In the genomic region with DNA sequence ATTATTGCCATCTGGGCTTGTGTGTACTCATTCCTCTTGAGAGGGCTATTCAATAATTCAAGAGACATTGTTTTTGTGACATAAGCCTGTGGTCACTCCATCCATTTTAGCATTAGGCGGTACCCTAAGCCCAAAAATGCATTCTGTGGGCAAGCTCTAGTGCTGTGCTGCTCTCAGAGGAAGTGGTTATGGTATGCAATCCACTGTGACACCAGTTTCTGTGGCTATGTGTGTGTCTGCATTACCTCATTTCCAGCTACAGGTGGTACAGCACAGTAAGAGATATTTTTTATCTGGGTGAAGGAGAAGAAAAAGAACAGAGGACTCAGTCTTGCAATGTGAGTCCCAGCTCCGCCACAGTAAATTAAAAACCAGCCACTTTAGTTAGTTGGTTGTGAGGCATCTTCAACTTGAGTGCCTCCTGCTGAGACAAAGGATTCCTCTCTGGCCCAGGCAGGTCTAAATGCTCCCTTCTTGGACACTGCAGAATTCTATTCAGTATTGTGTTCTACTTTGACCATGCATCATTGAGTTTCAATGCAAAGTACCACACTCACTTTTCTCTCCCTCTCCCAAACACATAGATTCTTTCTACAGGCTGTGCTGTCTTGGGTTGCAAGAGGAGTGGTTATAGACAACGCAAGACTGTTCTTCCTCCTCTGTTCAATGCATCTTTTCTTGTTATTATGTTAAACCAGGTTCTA, we compare ENCODE assay signal across 20 cellular contexts.
DNase-seq lines count a peak whose midpoint lies in the region; ATAC-seq and TF ChIP-seq lines count a peak whose summit lies in the region.
"Had no signal": no experiment of that assay in that cellular context is flagged by ENCODE, and none has a peak within 500 bp of the region (broad histone marks: within the 10 kb centered on the region; RNA-seq: fewer than 3 reads in every experiment).

No MANE protein-coding gene starts in this region.

- no peaks in the 10 kb centered on the region for H4K20me1 ChIP-seq in SU-DHL-6 (ENCODE audit: low read depth, low read length)

- H3K79me2 ChIP-seq in SU-DHL-6 (ENCODE audit: insufficient read depth, low read length) = no peaks in the 10 kb centered on the region

- H3K4me3 ChIP-seq in Jurkat, Clone E6-1 (ENCODE audit: low read length) = no peak overlapping the region
- H3K4me3 ChIP-seq in SU-DHL-6 (ENCODE audit: insufficient read depth, low read length, poor library complexity, severe bottlenecking) = no peak overlapping the region
- H3K4me3 ChIP-seq in testis = no peak overlapping the region
- H3K4me3 ChIP-seq: HAP-1, right atrium auricular region, thoracic aorta had no signal

- H3F3A ChIP-seq in SU-DHL-6 (ENCODE audit: insufficient read depth) = no peaks in the 10 kb centered on the region

- TF ChIP-seq POLR2A in testis (IDR thresholded peaks at IDR 0.05) = no peak

- peak; percentile 5 for DNase-seq in GF-D8 (lab: John Stamatoyannopoulos, UW)
- peak; percentile 46 for DNase-seq in Jurkat, Clone E6-1 (ENCODE audit: low read depth, low spot score)
- no peak for DNase-seq in NK-92 (lab: John Stamatoyannopoulos, UW; ENCODE audit: unreplicated experiment)
- no peak for DNase-seq in testis
- no peak for DNase-seq in COLO829 (ENCODE audit: low spot score)
- DNase-seq: ACHN; activated T-cell treated with anti-CD3 and anti-CD28 coated beads, Interleukin-2, amount 50 U/mL, for 4 hours; CD8-positive, alpha-beta memory T cell; mammary epithelial cell; NCI-H2081; NCI-H748 treated with DMSO at 0.1 percent for 48 hours; Right ventricle myocardium superior; stimulated activated CD8-positive, alpha-beta memory T cell treated with anti-CD3 and anti-CD28 coated beads, Interleukin-4, amount 100 ng/mL, for 48 hours; T1000 had no signal

- no peak for TF ChIP-seq CTCF in SU-DHL-6 (IDR thresholded peaks at IDR 0.05; ENCODE audit: insufficient read depth, low read length, poor library complexity, severe bottlenecking)
- TF ChIP-seq CTCF in testis (IDR thresholded peaks at IDR 0.05) = no peak

- H3K9me2 ChIP-seq in SU-DHL-6 (replicated peaks; ENCODE audit: insufficient read depth, low read length) = no peaks in the 10 kb centered on the region

- no peaks in the 10 kb centered on the region for H3K9me3 ChIP-seq in SU-DHL-6 (ENCODE audit: insufficient read depth, low read length)
- no peaks in the 10 kb centered on the region for H3K9me3 ChIP-seq in testis
- H3K9me3 ChIP-seq: HAP-1, thoracic aorta had no signal

- H3K27ac ChIP-seq in SU-DHL-6 (ENCODE audit: low read depth, low read length) (no peak overlapping the region), testis (no peak overlapping the region)
- H3K27ac ChIP-seq: right atrium auricular region, thoracic aorta had no signal

- intact Hi-C loops in testis (cut with DNase I; ENCODE audit: low total_unique reads) = no loop called here

- WGBS in testis, 2 donors = 93 to 96% methylated on average over 3 of the region's 3 CpGs

- H2AFZ ChIP-seq in SU-DHL-6 (ENCODE audit: low read depth, low read length, severe bottlenecking) = peak overlapping the region; percentile 23

- no peaks in the 10 kb centered on the region for H3K4me1 ChIP-seq in testis
- H3K4me1 ChIP-seq: HAP-1, right atrium auricular region had no signal

- H3K27me3 ChIP-seq in SU-DHL-6 (ENCODE audit: low read length) (no peaks in the 10 kb centered on the region), testis (no peaks in the 10 kb centered on the region)
- H3K27me3 ChIP-seq: right atrium auricular region had no signal

- H3K9ac ChIP-seq in SU-DHL-6 (ENCODE audit: low read length) = no peak overlapping the region

- H3K36me3 ChIP-seq in SU-DHL-6 (ENCODE audit: low read length) = no peaks in the 10 kb centered on the region
- no peaks in the 10 kb centered on the region for H3K36me3 ChIP-seq in testis (ENCODE audit: low read depth, missing control alignments)
- H3K36me3 ChIP-seq: HAP-1, right atrium auricular region, thoracic aorta had no signal

- H3K4me2 ChIP-seq in SU-DHL-6 (ENCODE audit: low read depth, low read length, poor library complexity, severe bottlenecking) = peak overlapping the region; percentile 15

- ATAC-seq in GM19468 (IDR thresholded peaks at IDR 0.05; ENCODE audit: extremely low read depth, unreplicated experiment) (peak; percentile 13), GM18498 (IDR thresholded peaks at IDR 0.05; ENCODE audit: unreplicated experiment) (no peak)
- ATAC-seq: activated T-cell treated with anti-CD3 and anti-CD28 coated beads, Interleukin-2, amount 50 U/mL, for 4 hours had no signal

Comparison
In these comparisons a context has a peak if more than half of its experiments do, and no peak if none do; other contexts are left out.
1. DNase-seq: peak in GF-D8 (single experiment) and Jurkat, Clone E6-1 (single experiment); none in NK-92 (single experiment), testis (single experiment) and COLO829 (single experiment).